In the genomic region with DNA sequence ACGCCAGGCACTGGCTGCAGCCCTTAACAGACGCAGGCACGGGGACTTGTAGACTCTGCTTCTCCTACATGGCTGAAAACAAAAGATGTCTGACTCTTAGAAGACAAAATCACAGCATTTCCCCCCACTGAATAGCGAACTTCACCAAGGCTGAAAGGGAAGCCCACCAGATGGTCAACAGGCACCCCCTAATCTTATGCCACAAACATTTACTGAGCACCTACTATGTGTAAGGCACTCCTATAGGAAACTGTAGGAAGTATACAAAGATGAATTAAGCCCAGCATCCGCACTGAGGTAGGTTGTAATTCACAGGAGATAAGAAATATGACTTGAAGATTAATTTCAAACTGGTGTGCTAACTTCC, we compare ENCODE assay signal across 8 cellular contexts. TPM values are rescaled to one million over a fixed set of nuclear protein-coding genes. Genes with fewer than 3 reads are reported as not detected.
DNase-seq lines count a peak whose midpoint lies in the region; ATAC-seq and TF ChIP-seq lines count a peak whose summit lies in the region.

No MANE protein-coding gene starts in this region.

- H3K36me3 ChIP-seq in A673 (ENCODE audit: insufficient read depth, low read length, poor library complexity, severe bottlenecking) (no peaks in the 10 kb centered on the region), colonic mucosa (no peaks in the 10 kb centered on the region), mucosa of rectum (ENCODE audit: control insufficient read depth in 2 of 2, insufficient read depth in 2 of 2, low read length in 2 of 2) (no peaks in the 10 kb centered on the region)

- intact Hi-C loops in A673 (cut with micrococcal nuclease; ENCODE audit: unreplicated experiment) (loop anchor here (2.0 kb wide), 1 partner anchor 15 kb away; no protein-coding TSS in a partner anchor), colonic mucosa (cut with DNase I) (no loop called here)

- H3K9me3 ChIP-seq in A673 (ENCODE audit: low read depth, low read length, poor library complexity, severe bottlenecking) (no peaks in the 10 kb centered on the region), colonic mucosa (no peaks in the 10 kb centered on the region), mucosa of rectum (ENCODE audit: control insufficient read depth in 2 of 2, low read length in 2 of 2) (no peaks in the 10 kb centered on the region)

- DNase-seq in A673 (ENCODE audit: low spot score) (no peak), HL-60 (ENCODE audit: low read depth in 1 of 2, low spot score in 1 of 2) (no peak), colonic mucosa (no peak), T-helper 1 cell (no peak), NCI-H1694 (lab: John Stamatoyannopoulos, UW) (no peak), OCI-M1 (lab: John Stamatoyannopoulos, UW) (no peak)

- no TSS peak for BruUV-seq in A673 (replicated peaks; lab: Mats Ljungman, UMichigan)

- H3K9ac ChIP-seq in colonic mucosa (ENCODE audit: low read depth in 2 of 2, low read length in 2 of 2) (peak overlapping the region; percentile 85 to 97), mucosa of rectum (ENCODE audit: low read depth in 1 of 2, low read length in 2 of 2) (peak overlapping the region; percentile 84)

- H3K4me3 ChIP-seq in A673 (ENCODE audit: low read depth, low read length, poor library complexity, severe bottlenecking) (peak overlapping the region; percentile 51), HL-60 (replicated peaks; ENCODE audit: insufficient read depth, low read length) (peak overlapping the region; percentile 54), colonic mucosa (peak overlapping the region; percentile 37), mucosa of rectum (ENCODE audit: low read length in 2 of 2) (peak overlapping the region; percentile 78 to 89)

- peaks cover 39% of the 10 kb centered on the region for H3K4me1 ChIP-seq in A673 (ENCODE audit: insufficient read depth, low read length, poor library complexity, severe bottlenecking)
- peaks cover 18% of the 10 kb centered on the region for H3K4me1 ChIP-seq in colonic mucosa
- peaks cover 42 to 45% of the 10 kb centered on the region in 2 donors for H3K4me1 ChIP-seq in mucosa of rectum (ENCODE audit: control insufficient read depth in 2 of 2, insufficient read depth in 2 of 2, low read length in 2 of 2)

- no peaks in the 10 kb centered on the region for H3K27me3 ChIP-seq in A673 (replicated peaks; ENCODE audit: insufficient read depth, low read depth, low read length, poor library complexity)
- no peaks in the 10 kb centered on the region for H3K27me3 ChIP-seq in HL-60 (ENCODE audit: insufficient read depth, poor library complexity, severe bottlenecking)
- no peaks in the 10 kb centered on the region for H3K27me3 ChIP-seq in colonic mucosa
- H3K27me3 ChIP-seq in mucosa of rectum (ENCODE audit: control insufficient read depth in 2 of 2, insufficient read depth in 2 of 2, low read length in 2 of 2), result no peaks in the 10 kb centered on the region

- H3K27ac ChIP-seq in A673 (ENCODE audit: low read depth, low read length, poor library complexity, severe bottlenecking), result peak overlapping the region; percentile 90
- peak overlapping the region; percentile 72 for H3K27ac ChIP-seq in HL-60 (replicated peaks)
- H3K27ac ChIP-seq in colonic mucosa, result peak overlapping the region; percentile 99
- H3K27ac ChIP-seq in mucosa of rectum (ENCODE audit: low read depth in 2 of 2, low read length in 2 of 2), result peak overlapping the region; percentile 89 to 97

- POLR2A ChIA-PET in A673 (lab: Charles Lee; ENCODE audit: low non-redundant PET), result no interaction called here

- CTCF ChIA-PET in A673 (lab: Charles Lee), result no interaction called here

- TF ChIP-seq CTCF in A673 (conservative IDR thresholded peaks at IDR 0.05; ENCODE audit: low read depth, low read length) (no peak), HL-60 (IDR thresholded peaks at IDR 0.05; ENCODE audit: insufficient read depth, low read length) (no peak), colonic mucosa (IDR thresholded peaks at IDR 0.05) (no peak)

- no peak for ATAC-seq in GM18861 (IDR thresholded peaks at IDR 0.05; ENCODE audit: unreplicated experiment)

RNA-seq across cellular contexts. Expression of a gene that starts 38.3 kb away (rescaled TPM):
- total RNA-seq in A673 (2021), result 216 and 231 TPM in 2 replicates
- total RNA-seq in colonic mucosa, result 100 to 1,000 TPM; 154 to 158 TPM

RNA-seq across cellular contexts. Expression of a gene that starts 38.6 kb away (rescaled TPM):
- total RNA-seq in A673 (2021) (13.9 and 16.7 TPM in 2 replicates), colonic mucosa (10 to 100 TPM in 1 of 2 donors, 1 to 10 TPM in 1; 6.2 to 10.9 TPM)

RNA-seq across cellular contexts. Expression of a gene that starts 43.3 kb away (rescaled TPM):
- total RNA-seq in A673 (2021) (10.6 and 12.2 TPM in 2 replicates), colonic mucosa (1 to 10 TPM; 5.6 to 9.0 TPM)
